In the genomic region with DNA sequence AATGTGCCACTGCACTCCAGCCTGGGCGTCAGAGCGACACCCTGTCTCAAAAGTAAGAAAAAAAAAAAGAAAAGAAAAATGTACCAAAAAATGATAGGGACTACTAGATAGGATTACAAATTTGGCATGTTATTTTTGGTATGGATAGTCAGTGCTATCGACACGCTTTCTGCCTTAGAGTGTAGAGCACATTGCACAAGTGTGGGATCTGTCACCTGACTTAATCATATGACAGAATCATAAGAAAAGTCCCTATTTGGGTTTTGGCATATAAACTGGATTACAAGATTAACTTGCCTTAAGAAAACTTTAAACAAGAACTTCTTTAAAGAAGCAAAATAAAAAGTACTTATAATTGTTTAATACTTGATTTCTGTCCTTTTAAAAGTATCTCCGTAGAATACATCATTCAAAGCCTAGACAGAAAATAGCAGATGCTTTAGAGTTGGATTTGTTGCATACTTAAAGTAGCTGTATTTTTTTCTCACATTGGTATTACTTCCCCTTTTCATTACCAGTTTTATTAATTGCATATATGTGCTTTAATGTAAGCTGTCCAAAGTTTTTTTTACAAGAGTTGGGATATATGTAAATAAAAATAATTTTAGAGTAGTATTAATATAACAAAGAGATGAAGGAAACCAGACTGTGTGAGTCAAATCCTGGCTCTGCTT, we compare ENCODE assay signal across 14 cellular contexts. TPM values are rescaled to one million over a fixed set of nuclear protein-coding genes. Genes with fewer than 3 reads are reported as not detected.
DNase-seq lines count a peak whose midpoint lies in the region; ATAC-seq and TF ChIP-seq lines count a peak whose summit lies in the region.
"Had no signal": no experiment of that assay in that cellular context is flagged by ENCODE, and none has a peak within 500 bp of the region (broad histone marks: within the 10 kb centered on the region; RNA-seq: fewer than 3 reads in every experiment).

No MANE protein-coding gene starts in this region.

- TF ChIP-seq CTCF in GM13977 (IDR thresholded peaks at IDR 0.05; ENCODE audit: extremely low read depth, insufficient read depth, missing control alignments) (no peak), GM20000 (IDR thresholded peaks at IDR 0.05; ENCODE audit: extremely low read depth, missing control alignments) (no peak)

- peak overlapping the region in 2 of 3 donors; percentile 19 to 56 for H3K27ac Mint-ChIP-seq in IgD-negative memory B cell
- peak overlapping the region in 5 of 6 donors; percentile 75 to 89 (median 83) for H3K27ac Mint-ChIP-seq in naive B cell
- no peak overlapping the region for H3K27ac Mint-ChIP-seq in stimulated activated effector memory CD8-positive, alpha-beta T cell treated with anti-CD3 and anti-CD28 coated beads, Interleukin-12 subunit alpha, Interleukin-12 subunit beta, amount 100 ng/mL, for 72 hours
- H3K27ac Mint-ChIP-seq: activated CD8-positive, alpha-beta T cell treated with anti-CD3 and anti-CD28 coated beads, Interleukin-2, amount 10 ng/mL, durations not matched to agents 7 days and 5 days had no signal

- H3K4me3 Mint-ChIP-seq in IgD-negative memory B cell (peak overlapping the region in 1 of 4 donors; percentile 18), naive B cell (peak overlapping the region in 3 of 8 donors; percentile 1 to 61 (median 5))
- no peak overlapping the region for H3K4me3 Mint-ChIP-seq in stimulated activated effector memory CD8-positive, alpha-beta T cell treated with anti-CD3 and anti-CD28 coated beads, Interleukin-12 subunit alpha, Interleukin-12 subunit beta, amount 100 ng/mL, for 72 hours
- H3K4me3 Mint-ChIP-seq: activated CD8-positive, alpha-beta T cell treated with anti-CD3 and anti-CD28 coated beads, Interleukin-2, amount 10 ng/mL, durations not matched to agents 7 days and 5 days had no signal

- H3K4me1 Mint-ChIP-seq in IgD-negative memory B cell (peaks cover 7 to 23% (median 19%) of the 10 kb centered on the region in 3 donors), naive B cell (peaks cover 17 to 26% (median 20%) of the 10 kb centered on the region in 3 donors)
- peaks cover 15% of the 10 kb centered on the region for H3K4me1 Mint-ChIP-seq in stimulated activated effector memory CD8-positive, alpha-beta T cell treated with anti-CD3 and anti-CD28 coated beads, Interleukin-12 subunit alpha, Interleukin-12 subunit beta, amount 100 ng/mL, for 72 hours

- peak; percentile 23 for DNase-seq in GM13977 (ENCODE audit: low spot score)
- DNase-seq in GM20000 (ENCODE audit: low spot score) = peak; percentile 21
- peak; percentile 40 for DNase-seq in naive B cell
- no peak for DNase-seq in mucosa of gallbladder (ENCODE audit: low spot score)
- DNase-seq in stimulated activated effector memory CD8-positive, alpha-beta T cell treated with anti-CD3 and anti-CD28 coated beads, Interleukin-12 subunit alpha, Interleukin-12 subunit beta, amount 100 ng/mL, for 72 hours (ENCODE audit: low spot score in 2 of 2) = no peak
- DNase-seq: activated CD8-positive, alpha-beta T cell treated with anti-CD3 and anti-CD28 coated beads, Interleukin-2, amount 10 ng/mL, durations not matched to agents 7 days and 5 days; aorta; head of caudate nucleus; NCI-H2029; NCI-H524 treated with DMSO at 0.1 percent for 48 hours; Peyer's patch had no signal

- in situ Hi-C loops in GM13977 (cut with MboI; ENCODE audit: low pct_unique_long_range_greater_than_20kb, low sequenced_read_pairs, unreplicated experiment) = no loop called here

- H3K27me3 Mint-ChIP-seq in IgD-negative memory B cell (no peaks in the 10 kb centered on the region), naive B cell (no peaks in the 10 kb centered on the region)

- H3K9me3 Mint-ChIP-seq in IgD-negative memory B cell (peaks cover 0 to 5% (median 3%) of the 10 kb centered on the region in 3 donors), naive B cell (peaks cover 0 to 7% (median 4%) of the 10 kb centered on the region in 7 donors)
- peaks cover 6% of the 10 kb centered on the region for H3K9me3 Mint-ChIP-seq in stimulated activated effector memory CD8-positive, alpha-beta T cell treated with anti-CD3 and anti-CD28 coated beads, Interleukin-12 subunit alpha, Interleukin-12 subunit beta, amount 100 ng/mL, for 72 hours

- H3K36me3 Mint-ChIP-seq in IgD-negative memory B cell (peaks cover 2% of the 10 kb centered on the region), naive B cell (peaks cover 7 to 10% of the 10 kb centered on the region in 2 donors)
- peaks cover 6% of the 10 kb centered on the region for H3K36me3 Mint-ChIP-seq in stimulated activated effector memory CD8-positive, alpha-beta T cell treated with anti-CD3 and anti-CD28 coated beads, Interleukin-12 subunit alpha, Interleukin-12 subunit beta, amount 100 ng/mL, for 72 hours

- ATAC-seq in naive B cell (ENCODE audit: low read depth in 2 of 2) = peak; percentile 92
- ATAC-seq in HG02840 (IDR thresholded peaks at IDR 0.05; ENCODE audit: low FRiP score, unreplicated experiment) = no peak
- no peak for ATAC-seq in stimulated activated effector memory CD8-positive, alpha-beta T cell treated with anti-CD3 and anti-CD28 coated beads, Interleukin-12 subunit alpha, Interleukin-12 subunit beta, amount 100 ng/mL, for 72 hours
- no peak for ATAC-seq in HG02678 (IDR thresholded peaks at IDR 0.05; ENCODE audit: unreplicated experiment)
- ATAC-seq: activated CD8-positive, alpha-beta T cell treated with anti-CD3 and anti-CD28 coated beads, Interleukin-2, amount 10 ng/mL, durations not matched to agents 7 days and 5 days had no signal

RNA-seq across cellular contexts. Expression of a gene that starts 7.8 kb away (rescaled TPM):
- polyA plus RNA-seq in IgD-negative memory B cell (26.7 TPM), naive B cell (ENCODE audit: low read depth in 6 of 6) (10 to 100 TPM; 42.2 to 55.1 (median 52.2) TPM)
- total RNA-seq in mucosa of gallbladder = 81.5 TPM

RNA-seq across cellular contexts. Expression of a gene that starts 8.6 kb away (rescaled TPM):
- 104 TPM for polyA plus RNA-seq in IgD-negative memory B cell
- 100 to 1,000 TPM in 1 of 6 donors, 10 to 100 TPM in 5; 65.5 to 103 (median 87.5) TPM for polyA plus RNA-seq in naive B cell (ENCODE audit: low read depth in 6 of 6)
- total RNA-seq in mucosa of gallbladder = 78.6 TPM

RNA-seq across cellular contexts. Expression of a gene that starts 58.2 kb away (rescaled TPM):
- 7.4 TPM for polyA plus RNA-seq in IgD-negative memory B cell
- 10 to 100 TPM in 5 of 6 donors, 1 to 10 TPM in 1; 9.3 to 19.3 (median 12.7) TPM for polyA plus RNA-seq in naive B cell (ENCODE audit: low read depth in 6 of 6)
- 18.6 TPM for total RNA-seq in mucosa of gallbladder

Comparison
In these comparisons a context has a peak if more than half of its experiments do, and no peak if none do; other contexts are left out.
1. DNase-seq: peak in GM13977 (single experiment), GM20000 (single experiment) and naive B cell (single experiment); none in mucosa of gallbladder (single experiment) and stimulated activated effector memory CD8-positive, alpha-beta T cell treated with anti-CD3 and anti-CD28 coated beads, Interleukin-12 subunit alpha, Interleukin-12 subunit beta, amount 100 ng/mL, for 72 hours (0 of 2).
2. ATAC-seq: peak in naive B cell (2 of 2); none in HG02840 (single experiment), stimulated activated effector memory CD8-positive, alpha-beta T cell treated with anti-CD3 and anti-CD28 coated beads, Interleukin-12 subunit alpha, Interleukin-12 subunit beta, amount 100 ng/mL, for 72 hours (single experiment) and HG02678 (single experiment).